ENCODE assay signal across 20 cellular contexts in genomic region chr6:35086282-35086632, GRCh38. TPM values are rescaled to one million over a fixed set of nuclear protein-coding genes. Genes with fewer than 3 reads are reported as not detected.
A peak's percentile ranks its signal among the peaks of the same experiment; 100 is the strongest.
DNase-seq lines count a peak whose midpoint lies in the region; ATAC-seq and TF ChIP-seq lines count a peak whose summit lies in the region.
"Had no signal": no experiment of that assay in that cellular context is flagged by ENCODE, and none has a peak within 500 bp of the region (broad histone marks: within the 10 kb centered on the region; RNA-seq: fewer than 3 reads in every experiment).

No MANE protein-coding gene starts in this region.

- peak overlapping the region in 2 of 3 experiments; percentile 6 to 21; a peak in 2 of 7 replicates for H3K27ac Mint-ChIP-seq in H9
- H3K27ac Mint-ChIP-seq in stimulated activated memory B cell treated with anti-CD40 and anti-IgM and Interleukin-4, amounts not matched to agents 10 μg/mL and 1 μg/mL and 100 μg/mL, for 72 hours: no peak overlapping the region

- no peak overlapping the region for H4K8ac ChIP-seq in H9 (replicated peaks; ENCODE audit: insufficient read length, low read depth, low read length)

- peaks cover 20 to 23% of the 10 kb centered on the region in 2 experiments for H3K4me1 Mint-ChIP-seq in H9
- no peaks in the 10 kb centered on the region for H3K4me1 Mint-ChIP-seq in stimulated activated memory B cell treated with anti-CD40 and anti-IgM and Interleukin-4, amounts not matched to agents 10 μg/mL and 1 μg/mL and 100 μg/mL, for 72 hours
- H3K4me1 Mint-ChIP-seq: CD8-positive, alpha-beta memory T cell had no signal

- no peak overlapping the region for H4K91ac ChIP-seq in H9 (ENCODE audit: insufficient read length, low read depth, low read length)

- H3K36me3 Mint-ChIP-seq in H9 (ENCODE audit: insufficient read depth in 1 of 3, low read depth in 3 of 3): peaks cover 20 to 65% (median 54%) of the 10 kb centered on the region in 3 experiments; a peak in 6 of 7 replicates
- peaks cover 79% of the 10 kb centered on the region for H3K36me3 Mint-ChIP-seq in stimulated activated memory B cell treated with anti-CD40 and anti-IgM and Interleukin-4, amounts not matched to agents 10 μg/mL and 1 μg/mL and 100 μg/mL, for 72 hours

- ATAC-seq in SK-N-SH treated with all-trans-retinoic acid at 6 μM for 48 hours (no peak), gastroesophageal sphincter (no peak), GM19351 (IDR thresholded peaks at IDR 0.05; ENCODE audit: unreplicated experiment) (no peak)
- no peak for ATAC-seq in stimulated activated memory B cell treated with anti-CD40 and anti-IgM and Interleukin-4, amounts not matched to agents 10 μg/mL and 1 μg/mL and 100 μg/mL, for 72 hours

- no peak overlapping the region for H3K14ac ChIP-seq in H9 (ENCODE audit: insufficient read depth, low read length)

- POLR2A ChIA-PET in SK-N-SH (lab: Yijun Ruan, JAX): no interaction called here

- TF ChIP-seq EP300 in SK-N-SH (IDR thresholded peaks at IDR 0.05; ENCODE audit: borderline replicate concordance in 1 of 2, low read depth in 1 of 2, low read length in 1 of 2) (no peak), gastroesophageal sphincter (IDR thresholded peaks at IDR 0.05) (no peak), sigmoid colon (IDR thresholded peaks at IDR 0.05) (no peak)

- no peak overlapping the region for H3K56ac ChIP-seq in H9 (ENCODE audit: insufficient read length, low read depth, low read length)

- H3F3A ChIP-seq in SK-N-SH (replicated peaks; ENCODE audit: insufficient read depth): no peaks in the 10 kb centered on the region

- H2BK15ac ChIP-seq in H9 (ENCODE audit: low read depth, low read length): no peak overlapping the region

- H3K4me1 ChIP-seq in SK-N-SH (ENCODE audit: control insufficient read depth in 1 of 2, insufficient read depth in 2 of 2, low read depth in 1 of 2, low read length in 1 of 2): peaks cover 0 to 11% of the 10 kb centered on the region in 2 experiments; a peak in 1 of 4 replicates
- no peaks in the 10 kb centered on the region for H3K4me1 ChIP-seq in H9 (ENCODE audit: insufficient read depth, low read length)
- peaks cover 3 to 99% (median 26%) of the 10 kb centered on the region in 3 donors for H3K4me1 ChIP-seq in gastroesophageal sphincter
- H3K4me1 ChIP-seq in sigmoid colon: peaks cover 0 to 76% (median 54%) of the 10 kb centered on the region in 4 donors

- H2BK12ac ChIP-seq in H9 (ENCODE audit: insufficient read length, low read depth, low read length): no peak overlapping the region

- TF ChIP-seq POLR2A in gastroesophageal sphincter (IDR thresholded peaks at IDR 0.05): no peak
- no peak for TF ChIP-seq POLR2A in sigmoid colon (IDR thresholded peaks at IDR 0.05)

- H3K9me2 ChIP-seq in SK-N-SH: no peaks in the 10 kb centered on the region

- DNase-seq in SK-N-SH: peak; percentile 16
- DNase-seq in H9: peak; percentile 17
- DNase-seq in sigmoid colon: no peak
- no peak for DNase-seq in NCI-H2171 (lab: John Stamatoyannopoulos, UW)
- DNase-seq: CD8-positive, alpha-beta memory T cell; GDM1; MG63; NCI-H1092 treated with DMSO at 0.1 percent for 48 hours; NCI-H1694; NCI-H446 treated with DMSO at 0.1 percent for 48 hours; NCI-H774; SHP77 treated with DMSO at 0.1 percent for 48 hours had no signal

- no peak overlapping the region for H3K9ac ChIP-seq in SK-N-SH
- H3K9ac ChIP-seq in H9 (ENCODE audit: extremely low read depth, insufficient read length, low read length): no peak overlapping the region
- H3K9ac ChIP-seq: BLaER1, KMS-11 had no signal

- CTCF ChIA-PET in SK-N-SH (lab: Yijun Ruan, JAX): no interaction called here

- H3K18ac ChIP-seq in H9 (ENCODE audit: insufficient read length, low read depth, low read length): no peak overlapping the region

- H3T11ph ChIP-seq in H9 (ENCODE audit: low read length): no peak overlapping the region

- intact Hi-C loops in sigmoid colon (cut with DNase I): no loop called here

- H3K9me3 ChIP-seq in SK-N-SH: no peaks in the 10 kb centered on the region
- no peaks in the 10 kb centered on the region for H3K9me3 ChIP-seq in H9 (ENCODE audit: control insufficient read depth, low read depth, low read length)
- no peaks in the 10 kb centered on the region for H3K9me3 ChIP-seq in gastroesophageal sphincter
- H3K9me3 ChIP-seq in sigmoid colon: no peaks in the 10 kb centered on the region
- H3K9me3 ChIP-seq: BLaER1, MG63, Peyer's patch had no signal

- no peak for TF ChIP-seq RAD21 in SK-N-SH (IDR thresholded peaks at IDR 0.05; ENCODE audit: low read length)

- no peak overlapping the region for H3K23ac ChIP-seq in H9 (ENCODE audit: insufficient read length, low read depth, low read length)

- no peak overlapping the region for H3K4ac ChIP-seq in H9 (ENCODE audit: low read depth, low read length)

- TF ChIP-seq CTCF in SK-N-SH (IDR thresholded peaks at IDR 0.05): no peak
- TF ChIP-seq CTCF in H9 (conservative IDR thresholded peaks at IDR 0.05): no peak
- TF ChIP-seq CTCF in gastroesophageal sphincter (IDR thresholded peaks at IDR 0.05): no peak
- TF ChIP-seq CTCF in sigmoid colon (IDR thresholded peaks at IDR 0.05): no peak

- no peak overlapping the region for H2BK20ac ChIP-seq in H9 (ENCODE audit: low read depth, low read length, poor library complexity, severe bottlenecking)

- H3K27ac ChIP-seq in SK-N-SH (ENCODE audit: low read depth in 2 of 2, low read length in 1 of 2) (no peak overlapping the region), H9 (ENCODE audit: insufficient read length, low read depth, low read length) (no peak overlapping the region), gastroesophageal sphincter (peak overlapping the region in 3 of 4 donors; percentile 68 to 81 (median 72)), sigmoid colon (peak overlapping the region; percentile 67 to 82 (median 78))
- H3K27ac ChIP-seq: 22Rv1, BLaER1, KMS-11, Peyer's patch had no signal

- H3K9me3 Mint-ChIP-seq in H9: no peaks in the 10 kb centered on the region; a peak in 1 of 5 replicates
- H3K9me3 Mint-ChIP-seq in stimulated activated memory B cell treated with anti-CD40 and anti-IgM and Interleukin-4, amounts not matched to agents 10 μg/mL and 1 μg/mL and 100 μg/mL, for 72 hours: no peaks in the 10 kb centered on the region
- H3K9me3 Mint-ChIP-seq: CD8-positive, alpha-beta memory T cell had no signal

- H3K27me3 Mint-ChIP-seq in H9 (ENCODE audit: low read depth): no peaks in the 10 kb centered on the region
- H3K27me3 Mint-ChIP-seq in stimulated activated memory B cell treated with anti-CD40 and anti-IgM and Interleukin-4, amounts not matched to agents 10 μg/mL and 1 μg/mL and 100 μg/mL, for 72 hours: no peaks in the 10 kb centered on the region

- H2BK120ac ChIP-seq in H9 (ENCODE audit: low read depth, low read length, poor library complexity, severe bottlenecking): no peak overlapping the region

- no peaks in the 10 kb centered on the region for H3K23me2 ChIP-seq in H9 (ENCODE audit: insufficient read length, low read depth, low read length, poor library complexity, severe bottlenecking)

- no peak overlapping the region for H2BK5ac ChIP-seq in H9 (ENCODE audit: insufficient read length, low read length)

- no peak overlapping the region for H2AK5ac ChIP-seq in H9 (ENCODE audit: insufficient read length, low read length)

- H4K20me1 ChIP-seq in SK-N-SH (ENCODE audit: insufficient read depth) (no peaks in the 10 kb centered on the region), H9 (ENCODE audit: control insufficient read depth, insufficient read depth, insufficient read length) (no peaks in the 10 kb centered on the region)
- H4K20me1 ChIP-seq: BLaER1 had no signal

- no peak overlapping the region for H3K4me3 ChIP-seq in SK-N-SH (ENCODE audit: low read depth in 2 of 2, low read length in 1 of 2)
- H3K4me3 ChIP-seq in gastroesophageal sphincter: no peak overlapping the region
- H3K4me3 ChIP-seq in sigmoid colon: no peak overlapping the region
- H3K4me3 ChIP-seq: BLaER1, MG63, Peyer's patch had no signal

- no peaks in the 10 kb centered on the region for H3K79me1 ChIP-seq in H9 (ENCODE audit: insufficient read depth, low read depth, low read length, poor library complexity, severe bottlenecking)

- H2AFZ ChIP-seq in SK-N-SH (ENCODE audit: low read depth) (no peak overlapping the region), H9 (ENCODE audit: low read length) (no peak overlapping the region)

- H3K4me2 ChIP-seq in SK-N-SH (no peak overlapping the region), H9 (ENCODE audit: insufficient read depth, insufficient read length, low read length) (no peak overlapping the region)
- H3K4me2 ChIP-seq: BLaER1, KMS-11 had no signal

- H3K79me2 ChIP-seq in SK-N-SH (ENCODE audit: insufficient read depth) (no peaks in the 10 kb centered on the region), H9 (ENCODE audit: insufficient read depth, low read length) (no peaks in the 10 kb centered on the region)

- H4K5ac ChIP-seq in H9 (ENCODE audit: insufficient read length, low read depth, low read length): no peak overlapping the region

- 90% methylated on average over 10 of the region's 10 CpGs for WGBS in SK-N-SH (ENCODE audit: low lambda C conversion rate)
- WGBS in H9 (ENCODE audit: extremely low coverage, insufficient read length, low lambda C conversion rate): no CpG with 5 or more reads among the region's 10 CpGs
- 76 to 92% methylated on average over 6 to 10 of the region's 10 CpGs for WGBS in gastroesophageal sphincter (ENCODE audit: low coverage in 1 of 2), 2 donors
- WGBS in sigmoid colon, 2 donors: 90 to 95% methylated on average over 10 of the region's 10 CpGs

- H3K4me3 Mint-ChIP-seq in H9: no peak overlapping the region
- H3K4me3 Mint-ChIP-seq in stimulated activated memory B cell treated with anti-CD40 and anti-IgM and Interleukin-4, amounts not matched to agents 10 μg/mL and 1 μg/mL and 100 μg/mL, for 72 hours: no peak overlapping the region

- H3K36me3 ChIP-seq in SK-N-SH (replicated peaks in 1 of 2; ENCODE audit: control insufficient read depth in 1 of 2, insufficient read depth in 2 of 2, low read length in 1 of 2) (peaks cover 0 to 41% of the 10 kb centered on the region in 2 experiments), gastroesophageal sphincter (peaks cover 0 to 98% of the 10 kb centered on the region in 2 donors), sigmoid colon (peaks cover 64 to 82% (median 75%) of the 10 kb centered on the region in 4 donors)

- H3K27me3 ChIP-seq in SK-N-SH (ENCODE audit: insufficient read depth): no peaks in the 10 kb centered on the region
- H3K27me3 ChIP-seq in H9 (ENCODE audit: insufficient read depth, low read length): no peaks in the 10 kb centered on the region
- no peaks in the 10 kb centered on the region for H3K27me3 ChIP-seq in gastroesophageal sphincter
- H3K27me3 ChIP-seq in sigmoid colon: no peaks in the 10 kb centered on the region
- H3K27me3 ChIP-seq: BLaER1, MG63, Peyer's patch had no signal

TF ChIP-seq in SK-N-SH treated with all-trans-retinoic acid at 6 μM for 48 hours, 23 proteins besides CTCF, POLR2A, EP300 and RAD21:
- no peak for TF ChIP-seq RARB (CRISPR knock-in tag; IDR thresholded peaks at IDR 0.05)
- TF ChIP-seq SNAI2 (CRISPR knock-in tag; IDR thresholded peaks at IDR 0.05): no peak

RNA-seq across cellular contexts. Expression of gene TCP11, which starts 54.9 kb away (rescaled TPM):
- 0.05 and 0.16 TPM in 2 replicates for polyA plus RNA-seq in SK-N-SH (2012; rRNA removed)
- 0.04 and 0.13 TPM in 2 replicates for polyA plus RNA-seq in SK-N-SH (2012; cell fraction: cytosol; rRNA removed)
- polyA plus RNA-seq in SK-N-SH (2012; cell fraction: nucleus; rRNA removed): 0.08 and 0.18 TPM in 2 replicates
- total RNA-seq in H9 (2021): not detected in 2 replicates
- under 1 TPM in 1 of 4 donors, not detected in 3; 0.77 TPM for total RNA-seq in gastroesophageal sphincter
- total RNA-seq in sigmoid colon: under 1 TPM in 1 of 4 donors, not detected in 3; 0.66 TPM
- polyA plus RNA-seq in sigmoid colon: not detected
- total RNA-seq: CD8-positive, alpha-beta memory T cell; Peyer's patch had no signal
- polyA plus RNA-seq: CD8-positive, alpha-beta memory T cell had no signal

Comparison
In these comparisons a context has a peak if more than half of its experiments do, and no peak if none do; other contexts are left out.
1. DNase-seq: peak in SK-N-SH (single experiment) and H9 (single experiment); none in sigmoid colon (single experiment) and NCI-H2171 (single experiment).
2. H3K27ac ChIP-seq: peak in gastroesophageal sphincter (3 of 4) and sigmoid colon (4 of 4); none in SK-N-SH (0 of 2) and H9 (single experiment).